ENCODE assay signal across 15 cellular contexts in the genomic region with DNA sequence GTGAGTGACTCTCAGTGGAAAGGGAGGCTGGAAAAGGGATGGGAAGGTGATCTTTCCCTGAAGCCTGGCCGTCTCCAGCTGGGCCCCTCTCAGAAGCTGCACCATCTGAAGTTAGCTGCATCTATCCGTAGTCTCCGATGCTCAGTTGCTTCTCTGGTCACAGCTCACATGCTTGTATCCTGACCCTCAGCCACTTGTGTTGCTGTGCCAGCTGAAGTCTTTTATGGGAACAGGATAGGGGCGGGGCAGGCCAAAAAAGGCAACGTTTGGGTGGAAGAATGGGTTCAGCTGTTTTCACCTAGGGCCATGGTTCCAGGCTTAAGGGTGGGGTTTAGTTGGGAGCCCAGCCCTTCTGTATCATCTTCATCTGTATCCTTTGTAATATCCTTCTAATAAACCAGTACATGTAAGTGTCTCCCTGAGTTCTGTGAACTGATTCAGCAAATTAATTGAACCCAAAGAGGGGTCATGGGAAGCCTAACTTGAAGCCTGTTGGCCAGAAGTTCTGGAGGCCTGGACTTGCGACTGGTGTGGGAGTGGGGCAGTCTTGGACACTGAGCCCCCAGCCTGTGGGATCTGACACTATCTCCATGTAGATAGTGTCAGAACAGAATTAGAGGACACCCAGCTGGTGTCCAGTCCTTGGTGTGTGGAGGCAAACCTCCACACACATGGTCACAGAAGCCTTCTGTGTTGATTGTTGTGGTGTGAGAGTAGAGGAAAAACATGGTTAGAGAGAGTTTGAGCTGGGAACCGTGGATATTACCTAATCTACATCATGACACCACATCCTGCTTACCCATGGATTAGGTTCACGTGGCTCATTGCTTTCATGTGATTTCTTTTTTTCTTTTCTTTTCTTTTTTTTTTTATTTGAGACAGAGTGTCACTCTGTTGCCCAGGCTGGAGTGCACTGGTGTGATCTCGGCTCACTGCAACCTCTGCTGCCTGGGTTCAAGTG. TPM values are rescaled to one million over a fixed set of nuclear protein-coding genes. Genes with fewer than 3 reads are reported as not detected.
DNase-seq lines count a peak whose midpoint lies in the region; ATAC-seq, FAIRE-seq and TF ChIP-seq lines count a peak whose summit lies in the region.
"Had no signal": no experiment of that assay in that cellular context is flagged by ENCODE, and none has a peak within 500 bp of the region (broad histone marks: within the 10 kb centered on the region; RNA-seq: fewer than 3 reads in every experiment).

No MANE protein-coding gene starts in this region.

- H3K4me1 Mint-ChIP-seq in CD8-positive, alpha-beta T cell (ENCODE audit: low read depth) = peaks cover 27% of the 10 kb centered on the region
- peaks cover 5 to 12% (median 8%) of the 10 kb centered on the region in 3 donors for H3K4me1 Mint-ChIP-seq in IgD-negative memory B cell
- peaks cover 25% of the 10 kb centered on the region for H3K4me1 Mint-ChIP-seq in nephron

- H3K4me3 Mint-ChIP-seq in CD8-positive, alpha-beta T cell = no peak overlapping the region
- H3K4me3 Mint-ChIP-seq in IgD-negative memory B cell (no peak overlapping the region), nephron (peak overlapping the region in 1 of 3 experiments; percentile 29)

- H4K20me1 ChIP-seq in K562 (replicated peaks; ENCODE audit: control insufficient read depth, insufficient read depth, low read length) = no peaks in the 10 kb centered on the region

- no peak overlapping the region; a peak in 1 of 4 replicates for H3K9ac ChIP-seq in K562 (ENCODE audit: insufficient read depth in 1 of 2, low read depth in 2 of 2, low read length in 2 of 2)

- peak in 1 of 7 experiments; percentile 34 for DNase-seq in CD8-positive, alpha-beta T cell
- no peak for DNase-seq in K562 (ENCODE audit: extremely low read depth in 1 of 4, low spot score in 3 of 4)
- DNase-seq in left lobe of liver (ENCODE audit: low spot score) = no peak
- DNase-seq in gastrocnemius medialis = no peak
- DNase-seq: Calu3, erythroblast, NCI-H1092, NCI-H446 treated with DMSO at 0.1 percent for 48 hours, RPMI8226, sigmoid colon had no signal

- TF ChIP-seq POLR2A in K562 (conservative IDR thresholded peaks at IDR 0.05) = no peak
- TF ChIP-seq POLR2A in gastrocnemius medialis (IDR thresholded peaks at IDR 0.05) = no peak

- intact Hi-C loops in CD8-positive, alpha-beta T cell (cut with DNase I, micrococcal nuclease) = no loop called here
- intact Hi-C loops in K562 (cut with micrococcal nuclease) (no loop called here), gastrocnemius medialis (cut with DNase I; ENCODE audit: low total_unique reads) (no loop called here)

- CTCF ChIA-PET in CD8-positive, alpha-beta T cell (lab: Charles Lee) = interaction anchor here (0.5 to 2.1 kb wide), 3 partner anchors 64 to 148 kb away, joined by 3 to 8 read pairs (median 5); no protein-coding TSS in a partner anchor
- CTCF ChIA-PET in K562 (lab: Yijun Ruan, JAX; ENCODE audit: low intra/inter-chr PET ratio) = no interaction called here

- no peaks in the 10 kb centered on the region for H3K36me3 Mint-ChIP-seq in CD8-positive, alpha-beta T cell
- H3K36me3 Mint-ChIP-seq in IgD-negative memory B cell = peaks cover 3% of the 10 kb centered on the region
- H3K36me3 Mint-ChIP-seq in nephron (ENCODE audit: low read depth) = no peaks in the 10 kb centered on the region

- no peaks in the 10 kb centered on the region for H3K9me3 ChIP-seq in CD8-positive, alpha-beta T cell (ENCODE audit: low read length)
- H3K9me3 ChIP-seq in K562 (replicated peaks; ENCODE audit: control insufficient read depth, insufficient read depth, low read depth, low read length) (no peaks in the 10 kb centered on the region), gastrocnemius medialis (no peaks in the 10 kb centered on the region)
- H3K9me3 ChIP-seq: sigmoid colon had no signal

- no TSS peak for BruUV-seq in K562 (replicated peaks; lab: Mats Ljungman, UMichigan)

- no peak for FAIRE-seq in K562 (lab: Jason Lieb, UNC)

- H3K27ac ChIP-seq in CD8-positive, alpha-beta T cell (ENCODE audit: low read depth, low read length) = peak overlapping the region; percentile 30
- H3K27ac ChIP-seq in K562 (ENCODE audit: extremely low read depth, low read depth, low read length) (no peak overlapping the region), gastrocnemius medialis (no peak overlapping the region)
- H3K27ac ChIP-seq: sigmoid colon had no signal

- ATAC-seq in CD8-positive, alpha-beta T cell = peak; percentile 82
- ATAC-seq in K562 (no peak), left lobe of liver (no peak), GM21619 (IDR thresholded peaks at IDR 0.05; ENCODE audit: unreplicated experiment) (no peak), gastrocnemius medialis (no peak)

- H2AFZ ChIP-seq in K562 (ENCODE audit: low read depth, low read length) = peak overlapping the region; percentile 43; the same call in 1 of the 2 replicates

- H3K9me3 Mint-ChIP-seq in CD8-positive, alpha-beta T cell = no peaks in the 10 kb centered on the region
- H3K9me3 Mint-ChIP-seq in IgD-negative memory B cell (no peaks in the 10 kb centered on the region), nephron (peaks cover 12% of the 10 kb centered on the region)

- H3K9me1 ChIP-seq in K562 (ENCODE audit: control insufficient read depth, insufficient read depth, low read length) = peaks cover 2% of the 10 kb centered on the region

- no peaks in the 10 kb centered on the region for H3K36me3 ChIP-seq in CD8-positive, alpha-beta T cell (ENCODE audit: insufficient read depth, low read length)
- H3K36me3 ChIP-seq in K562 (ENCODE audit: control insufficient read depth, insufficient read depth, low read length) (no peaks in the 10 kb centered on the region), gastrocnemius medialis (no peaks in the 10 kb centered on the region)
- H3K36me3 ChIP-seq: sigmoid colon had no signal

- no peak for TF ChIP-seq RAD21 in K562 (CRISPR knock-in tag; conservative IDR thresholded peaks at IDR 0.05 in 1 of 2, IDR thresholded peaks at IDR 0.05 in 1 of 2)

- TF ChIP-seq CTCF in CD8-positive, alpha-beta T cell (IDR thresholded peaks at IDR 0.05) = no peak
- TF ChIP-seq CTCF in K562 (IDR thresholded peaks at IDR 0.05 in 2 of 3, conservative IDR thresholded peaks at IDR 0.05 in 1 of 3; ENCODE audit: insufficient read depth in 2 of 3, low read depth in 1 of 3, low read length in 3 of 3) = no peak
- TF ChIP-seq CTCF in nephron (IDR thresholded peaks at IDR 0.05; ENCODE audit: unreplicated experiment in 3 of 3) = no peak
- TF ChIP-seq CTCF in gastrocnemius medialis (IDR thresholded peaks at IDR 0.05 in 4 of 5, conservative IDR thresholded peaks at IDR 0.05 in 1 of 5) = no peak

- in situ Hi-C loops in K562 (cut with MboI) = no loop called here
- in situ Hi-C loops in gastrocnemius medialis (cut with MboI; ENCODE audit: low sequenced_read_pairs in 4 of 4) = no loop called here

- no peaks in the 10 kb centered on the region for H3K79me2 ChIP-seq in K562 (ENCODE audit: control insufficient read depth, insufficient read depth, low read length)

- H3K4me2 ChIP-seq in K562 (ENCODE audit: insufficient read depth, low read length) = no peak overlapping the region

- WGBS in K562 (ENCODE audit: insufficient coverage, low coverage, missing lambda C conversion rate) = 51% methylated on average over 7 of the region's 9 CpGs

- POLR2A ChIA-PET in CD8-positive, alpha-beta T cell (lab: Charles Lee) = interaction anchor here (0.7 to 1.6 kb wide), 4 partner anchors 16 to 137 kb away, joined by 3 to 5 read pairs (median 3); a partner anchor contains a TSS
- POLR2A ChIA-PET in K562 (lab: Yijun Ruan, JAX) = interaction anchor here (0.5 to 1.1 kb wide), 3 partner anchors 12 to 334 kb away, joined by 3 to 4 read pairs (median 4); no protein-coding TSS in a partner anchor

- no peaks in the 10 kb centered on the region for H3K27me3 Mint-ChIP-seq in CD8-positive, alpha-beta T cell (ENCODE audit: low read depth)
- H3K27me3 Mint-ChIP-seq in IgD-negative memory B cell (no peaks in the 10 kb centered on the region), nephron (ENCODE audit: low read depth) (peaks cover 10% of the 10 kb centered on the region)

- H3K27me3 ChIP-seq in CD8-positive, alpha-beta T cell (ENCODE audit: insufficient read depth, low read length) = no peaks in the 10 kb centered on the region
- no peaks in the 10 kb centered on the region for H3K27me3 ChIP-seq in K562 (ENCODE audit: control insufficient read depth in 2 of 2, insufficient read depth in 2 of 2, low read length in 2 of 2)
- no peaks in the 10 kb centered on the region for H3K27me3 ChIP-seq in gastrocnemius medialis
- H3K27me3 ChIP-seq: sigmoid colon had no signal

- TF ChIP-seq EP300 in K562 (IDR thresholded peaks at IDR 0.05; ENCODE audit: low read length) = no peak

- peak overlapping the region; percentile 88 for H3K27ac Mint-ChIP-seq in CD8-positive, alpha-beta T cell
- H3K27ac Mint-ChIP-seq in IgD-negative memory B cell (peak overlapping the region in 2 of 3 donors; percentile 46 to 91), nephron (peak overlapping the region; percentile 48 to 93 (median 81))

- no peak overlapping the region for H3K4me3 ChIP-seq in CD8-positive, alpha-beta T cell (ENCODE audit: low read depth, low read length)
- H3K4me3 ChIP-seq in K562 (no peak overlapping the region), gastrocnemius medialis (no peak overlapping the region)
- H3K4me3 ChIP-seq: sigmoid colon had no signal

- peaks cover 31% of the 10 kb centered on the region for H3K4me1 ChIP-seq in CD8-positive, alpha-beta T cell (ENCODE audit: insufficient read depth, low read length)
- H3K4me1 ChIP-seq in K562 (replicated peaks in 1 of 2; ENCODE audit: control insufficient read depth in 2 of 2, insufficient read depth in 2 of 2, low read length in 2 of 2) = peaks cover 23 to 50% of the 10 kb centered on the region in 2 experiments
- H3K4me1 ChIP-seq in gastrocnemius medialis = no peaks in the 10 kb centered on the region

RNA-seq across cellular contexts. Expression of a gene that starts 49.3 kb away (rescaled TPM):
- not detected for total RNA-seq in CD8-positive, alpha-beta T cell
- not detected for polyA plus RNA-seq in IgD-negative memory B cell
- total RNA-seq in K562 (2011; cell fraction: chromatin; rRNA removed; ENCODE audit: low replicate concordance) = not detected in 2 replicates
- total RNA-seq in K562 (2011; cell fraction: nucleolus; rRNA removed) = not detected in 2 replicates
- not detected in 2 replicates for total RNA-seq in K562 (2011; cell fraction: nucleoplasm; rRNA removed)
- total RNA-seq in K562 (2014; rRNA removed) = not detected in 2 replicates
- not detected in 2 replicates for total RNA-seq in K562 (2014; rRNA removed; fragmentation: Illumina TruSeq; extraction: Trizol)
- not detected in 2 replicates for total RNA-seq in K562 (2015; rRNA removed; fragmentation: Illumina TruSeq; extraction: Trizol)
- not detected in 2 replicates for total RNA-seq in K562 (2021)
- polyA plus RNA-seq in K562 (2011; rRNA removed) = not detected in 2 replicates
- polyA plus RNA-seq in K562 (2011; cell fraction: cytosol; rRNA removed) = not detected in 2 replicates
- polyA plus RNA-seq in K562 (2011; cell fraction: nucleus; rRNA removed) = not detected in 2 replicates
- polyA plus RNA-seq in K562 (2012) = not detected in 2 replicates
- not detected in 2 replicates for polyA plus RNA-seq in K562 (2014; fragmentation: Illumina TruSeq; extraction: Trizol)
- polyA plus RNA-seq in K562 (2014; fragmentation: Nextera tagmentation; extraction: Ambion mirVana) = not detected
- polyA plus RNA-seq in K562 (2014; rRNA removed) = not detected in 2 replicates
- polyA minus RNA-seq in K562 (2011; rRNA and poly(A)+ RNA removed) = not detected in 2 replicates
- not detected in 2 replicates for polyA minus RNA-seq in K562 (2011; cell fraction: cytosol; rRNA and poly(A)+ RNA removed)
- not detected in 2 replicates for polyA minus RNA-seq in K562 (2011; cell fraction: nucleus; rRNA and poly(A)+ RNA removed)
- total RNA-seq in left lobe of liver = 0.08 TPM
- total RNA-seq in gastrocnemius medialis = not detected
- total RNA-seq: Calu3, mucosa of gallbladder, sigmoid colon, temporal lobe had no signal
- polyA plus RNA-seq: sigmoid colon had no signal
